Comparison of ENCODE assay signal across 11 cellular contexts in genomic region chr6:138571585-138572199, GRCh38.
DNase-seq lines count a peak whose midpoint lies in the region; ATAC-seq and TF ChIP-seq lines count a peak whose summit lies in the region.
"Had no signal": no experiment of that assay in that cellular context is flagged by ENCODE, and none has a peak within 500 bp of the region (broad histone marks: within the 10 kb centered on the region; RNA-seq: fewer than 3 reads in every experiment).

No MANE protein-coding gene starts in this region.

- no peaks in the 10 kb centered on the region for H3K9me3 Mint-ChIP-seq in osteocyte (ENCODE audit: unreplicated experiment)
- H3K9me3 Mint-ChIP-seq: neural crest cell; stimulated activated naive CD8-positive, alpha-beta T cell treated with anti-CD3 and anti-CD28 coated beads, Interleukin-15, Interleukin-2, amounts not matched to agents 100 ng/mL and 50 ng/mL, for 24 hours had no signal

- peaks cover 43 to 79% (median 58%) of the 10 kb centered on the region in 10 experiments for H3K4me1 ChIP-seq in BLaER1 treated with 17β-estradiol and CSF1 and Interleukin-3, amounts not matched to agents 10 nM and 100 nM
- no peaks in the 10 kb centered on the region for H3K4me1 ChIP-seq in BE2C

- H3K36me3 ChIP-seq in BLaER1 treated with 17β-estradiol and CSF1 and Interleukin-3, amounts not matched to agents 10 nM and 100 nM: no peaks in the 10 kb centered on the region
- no peaks in the 10 kb centered on the region for H3K36me3 ChIP-seq in BE2C

- no peak for TF ChIP-seq CTCF in foreskin fibroblast (IDR thresholded peaks at IDR 0.05; ENCODE audit: low read depth, low read length)
- no peak for TF ChIP-seq CTCF in osteocyte (IDR thresholded peaks at IDR 0.05)
- no peak for TF ChIP-seq CTCF in BE2C (IDR thresholded peaks at IDR 0.05; ENCODE audit: low read depth, low read length)

- peaks cover 44 to 52% (median 48%) of the 10 kb centered on the region in 11 experiments for H3K27me3 ChIP-seq in BLaER1 treated with 17β-estradiol and CSF1 and Interleukin-3, amounts not matched to agents 10 nM and 100 nM
- H3K27me3 ChIP-seq in BE2C: peaks cover 50% of the 10 kb centered on the region

- H4K20me1 ChIP-seq in BLaER1 treated with 17β-estradiol and CSF1 and Interleukin-3, amounts not matched to agents 10 nM and 100 nM: peaks cover 0 to 12% (median 5%) of the 10 kb centered on the region in 11 experiments; a peak in 7 of 22 replicates

- H3K4me3 Mint-ChIP-seq in osteocyte (ENCODE audit: unreplicated experiment): no peak overlapping the region
- H3K4me3 Mint-ChIP-seq: activated CD4-positive, alpha-beta T cell treated with anti-CD3 and anti-CD28 coated beads for 36 hours; neural crest cell had no signal

- peak overlapping the region; percentile 64 to 87 (median 80) for H3K4me2 ChIP-seq in BLaER1 treated with 17β-estradiol and CSF1 and Interleukin-3, amounts not matched to agents 10 nM and 100 nM

- peak; percentile 21 for DNase-seq in NCI-H524 treated with DMSO at 0.1 percent for 48 hours (lab: John Stamatoyannopoulos, UW)
- DNase-seq in foreskin fibroblast: peak in 1 of 2 donors; percentile 54
- no peak for DNase-seq in osteocyte (ENCODE audit: extremely low spot score, unreplicated experiment)
- DNase-seq in glomerular visceral epithelial cell (ENCODE audit: extremely low spot score): no peak
- DNase-seq in SW 1271 (lab: John Stamatoyannopoulos, UW): no peak
- no peak for DNase-seq in BE2C

- no peak for ATAC-seq in GM19395 (IDR thresholded peaks at IDR 0.05; ENCODE audit: unreplicated experiment)

- peak overlapping the region; percentile 1 to 61 (median 51); a peak in 16 of 20 replicates for H3K4me3 ChIP-seq in BLaER1 treated with 17β-estradiol and CSF1 and Interleukin-3, amounts not matched to agents 10 nM and 100 nM
- H3K4me3 ChIP-seq in foreskin fibroblast (ENCODE audit: low read depth in 1 of 2, low read length in 2 of 2): peak overlapping the region; percentile 45 to 62
- no peak overlapping the region for H3K4me3 ChIP-seq in BE2C (ENCODE audit: low read depth, low read length)

- H3K4me1 Mint-ChIP-seq in osteocyte (ENCODE audit: unreplicated experiment): no peaks in the 10 kb centered on the region

- H3K36me3 Mint-ChIP-seq in osteocyte (ENCODE audit: unreplicated experiment): no peaks in the 10 kb centered on the region

- H3K9ac ChIP-seq in BLaER1 treated with 17β-estradiol and CSF1 and Interleukin-3, amounts not matched to agents 10 nM and 100 nM: peak overlapping the region in 8 of 11 experiments; percentile 37 to 74 (median 53); a peak in 14 of 22 replicates

- peak overlapping the region; percentile 66 for H3K27ac Mint-ChIP-seq in osteocyte (ENCODE audit: unreplicated experiment)
- H3K27ac Mint-ChIP-seq: activated CD4-positive, alpha-beta T cell treated with anti-CD3 and anti-CD28 coated beads for 36 hours; stimulated activated naive CD8-positive, alpha-beta T cell treated with anti-CD3 and anti-CD28 coated beads, Interleukin-15, Interleukin-2, amounts not matched to agents 100 ng/mL and 50 ng/mL, for 24 hours had no signal

- H3K9me3 ChIP-seq in BLaER1 treated with 17β-estradiol and CSF1 and Interleukin-3, amounts not matched to agents 10 nM and 100 nM (replicated peaks in 1 of 11): no peaks in the 10 kb centered on the region
- H3K9me3 ChIP-seq in BE2C: no peaks in the 10 kb centered on the region

- H3K27me3 Mint-ChIP-seq in osteocyte (ENCODE audit: unreplicated experiment): no peaks in the 10 kb centered on the region
- H3K27me3 Mint-ChIP-seq: stimulated activated naive CD8-positive, alpha-beta T cell treated with anti-CD3 and anti-CD28 coated beads, Interleukin-15, Interleukin-2, amounts not matched to agents 100 ng/mL and 50 ng/mL, for 24 hours had no signal

- H3K27ac ChIP-seq in BLaER1 treated with 17β-estradiol and CSF1 and Interleukin-3, amounts not matched to agents 10 nM and 100 nM: peak overlapping the region in 6 of 11 experiments; percentile 11 to 57 (median 31); a peak in 6 of 22 replicates
